In the genomic region with DNA sequence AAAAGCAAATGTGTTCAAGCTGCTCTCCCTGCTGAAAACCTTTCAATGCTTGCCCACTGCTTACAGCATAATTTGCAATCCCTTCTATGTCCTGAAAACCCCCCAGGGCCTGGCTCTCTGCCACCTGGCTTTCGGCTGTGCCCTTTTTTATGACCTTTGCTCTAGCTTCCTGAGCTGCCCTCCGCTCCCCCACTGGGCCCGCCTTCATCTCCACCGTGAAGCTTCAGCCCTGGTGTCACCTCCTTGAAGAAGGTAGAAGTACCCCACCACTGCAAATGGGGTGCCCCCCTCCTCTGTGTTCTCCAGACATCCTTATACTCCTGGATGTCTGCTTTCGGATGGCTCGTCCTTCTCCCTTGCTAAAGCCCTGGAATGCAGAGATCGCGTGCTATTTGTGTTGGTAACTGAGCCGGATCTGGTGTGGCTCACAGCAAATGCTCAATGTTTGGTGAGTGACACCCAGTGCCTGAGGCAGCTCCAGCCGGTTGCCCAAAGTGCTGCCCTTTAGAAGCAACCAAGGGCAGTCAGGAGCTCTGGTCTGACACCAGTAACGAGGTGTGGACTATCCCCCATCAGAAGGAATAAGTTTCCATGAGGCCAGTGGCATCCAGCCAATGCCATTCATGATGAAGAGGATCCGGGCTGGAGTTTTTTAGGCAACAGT, we compare ENCODE assay signal across 12 cellular contexts.
DNase-seq lines count a peak whose midpoint lies in the region; ATAC-seq and TF ChIP-seq lines count a peak whose summit lies in the region.
"Had no signal": no experiment of that assay in that cellular context is flagged by ENCODE, and none has a peak within 500 bp of the region (broad histone marks: within the 10 kb centered on the region; RNA-seq: fewer than 3 reads in every experiment).

No MANE protein-coding gene starts in this region.

- H2BK120ac ChIP-seq in mesendoderm (ENCODE audit: low read depth, low read length): no peak overlapping the region

- no peak overlapping the region for H3K18ac ChIP-seq in mesendoderm (ENCODE audit: low read length)

- H3K4me2 ChIP-seq in mesendoderm (ENCODE audit: low read length): no peak overlapping the region

- no peak overlapping the region for H4K5ac ChIP-seq in mesendoderm (ENCODE audit: low read length)

- ATAC-seq in WTC11: no peak
- ATAC-seq in naive thymus-derived CD4-positive, alpha-beta T cell: no peak
- ATAC-seq: CD8-positive, alpha-beta T cell had no signal

- H2BK15ac ChIP-seq in mesendoderm (replicated peaks; ENCODE audit: low read depth): no peak overlapping the region

- no peak overlapping the region for H3K4me3 Mint-ChIP-seq in WTC11
- H3K4me3 Mint-ChIP-seq in naive thymus-derived CD4-positive, alpha-beta T cell: no peak overlapping the region
- H3K4me3 Mint-ChIP-seq: CD8-positive, alpha-beta T cell; naive B cell had no signal

- peaks cover 3 to 4% of the 10 kb centered on the region in 2 donors for H3K4me1 ChIP-seq in naive thymus-derived CD4-positive, alpha-beta T cell (ENCODE audit: control insufficient read depth in 2 of 2, insufficient read depth in 2 of 2, low read length in 2 of 2)
- no peaks in the 10 kb centered on the region for H3K4me1 ChIP-seq in mesendoderm (ENCODE audit: control insufficient read depth, low read depth, low read length)

- no peaks in the 10 kb centered on the region for H3K9me3 ChIP-seq in naive thymus-derived CD4-positive, alpha-beta T cell (ENCODE audit: control insufficient read depth in 2 of 3, low read length in 3 of 3)
- H3K9me3 ChIP-seq: heart right ventricle had no signal

- H3K79me1 ChIP-seq in mesendoderm (ENCODE audit: low read length): no peaks in the 10 kb centered on the region

- H3K9me3 Mint-ChIP-seq in WTC11: no peaks in the 10 kb centered on the region
- no peaks in the 10 kb centered on the region for H3K9me3 Mint-ChIP-seq in naive thymus-derived CD4-positive, alpha-beta T cell
- H3K9me3 Mint-ChIP-seq: CD8-positive, alpha-beta T cell; naive B cell had no signal

- POLR2A ChIA-PET in WTC11 (lab: Charles Lee): no interaction called here
- POLR2A ChIA-PET in naive thymus-derived CD4-positive, alpha-beta T cell (lab: Charles Lee): no interaction called here

- DNase-seq in GM04503 (ENCODE audit: low read depth) (peak; percentile 78), WTC11 (ENCODE audit: low spot score) (no peak), kidney glomerular epithelial cell (lab: John Stamatoyannopoulos, UW) (peak; percentile 39), posterior vena cava (ENCODE audit: low spot score) (no peak), Kasumi-1 (lab: John Stamatoyannopoulos, UW) (no peak), mesendoderm (no peak)
- no peak for DNase-seq in naive thymus-derived CD4-positive, alpha-beta T cell
- DNase-seq: activated CD4-positive, alpha-beta T cell treated with anti-CD3 and anti-CD28 coated beads for 48 hours; CD8-positive, alpha-beta T cell; heart right ventricle; naive B cell had no signal

- no peak overlapping the region for H3K4me3 ChIP-seq in naive thymus-derived CD4-positive, alpha-beta T cell (ENCODE audit: low read length)
- no peak overlapping the region for H3K4me3 ChIP-seq in mesendoderm (ENCODE audit: low read length)
- H3K4me3 ChIP-seq: heart right ventricle had no signal

- peaks cover 22% of the 10 kb centered on the region for H3K36me3 Mint-ChIP-seq in WTC11
- H3K36me3 Mint-ChIP-seq in naive thymus-derived CD4-positive, alpha-beta T cell: no peaks in the 10 kb centered on the region
- H3K36me3 Mint-ChIP-seq: CD8-positive, alpha-beta T cell; naive B cell had no signal

- no CpG with 5 or more reads among the region's 12 CpGs for WGBS in mesendoderm (ENCODE audit: extremely low coverage, insufficient coverage, low lambda C conversion rate)

- TF ChIP-seq CTCF in 22Rv1 (IDR thresholded peaks at IDR 0.05) (no peak), WTC11 (IDR thresholded peaks at IDR 0.05) (no peak)

- H3K23ac ChIP-seq in mesendoderm (ENCODE audit: low read length): no peak overlapping the region

- H3K27ac ChIP-seq in 22Rv1 (peak overlapping the region; percentile 93), mesendoderm (ENCODE audit: low read depth, low read length) (no peak overlapping the region)
- no peak overlapping the region for H3K27ac ChIP-seq in naive thymus-derived CD4-positive, alpha-beta T cell (ENCODE audit: low read depth, low read length)
- H3K27ac ChIP-seq: heart right ventricle had no signal

- H3K27ac Mint-ChIP-seq in WTC11: 0 out of 2 replicates have a peak overlapping the region, but pooled peaks have one; percentile 46
- H3K27ac Mint-ChIP-seq in naive thymus-derived CD4-positive, alpha-beta T cell: peak overlapping the region in 2 of 9 donors; percentile 10 to 47
- H3K27ac Mint-ChIP-seq: CD8-positive, alpha-beta T cell; naive B cell had no signal

- no peaks in the 10 kb centered on the region for H3K27me3 Mint-ChIP-seq in WTC11 (ENCODE audit: low read depth)
- H3K27me3 Mint-ChIP-seq in naive thymus-derived CD4-positive, alpha-beta T cell: peaks cover 0 to 33% (median 0%) of the 10 kb centered on the region in 5 donors

- no peaks in the 10 kb centered on the region for H3K27me3 ChIP-seq in naive thymus-derived CD4-positive, alpha-beta T cell (ENCODE audit: control insufficient read depth in 2 of 2, insufficient read depth in 2 of 2, low read length in 2 of 2)
- H3K27me3 ChIP-seq in mesendoderm (ENCODE audit: insufficient read depth, low read length, poor library complexity): no peaks in the 10 kb centered on the region
- H3K27me3 ChIP-seq: heart right ventricle had no signal

- H2AK5ac ChIP-seq in mesendoderm (ENCODE audit: low read length): no peak overlapping the region

- H3K4me1 Mint-ChIP-seq in WTC11: peaks cover 12% of the 10 kb centered on the region
- H3K4me1 Mint-ChIP-seq in naive thymus-derived CD4-positive, alpha-beta T cell: peaks cover 3 to 18% (median 11%) of the 10 kb centered on the region in 7 donors

- H3K79me2 ChIP-seq in mesendoderm (ENCODE audit: control insufficient read depth, insufficient read depth, low read length): no peaks in the 10 kb centered on the region

- H3K9ac ChIP-seq in mesendoderm (ENCODE audit: low read length): no peak overlapping the region

- intact Hi-C loops in posterior vena cava (cut with DNase I): no loop called here
- intact Hi-C loops in naive thymus-derived CD4-positive, alpha-beta T cell (cut with micrococcal nuclease): no loop called here

- CTCF ChIA-PET in WTC11 (lab: Charles Lee): no interaction called here
- CTCF ChIA-PET in naive thymus-derived CD4-positive, alpha-beta T cell (lab: Charles Lee): interaction anchor here (0.9 kb wide), 1 partner anchor 83 kb away, joined by 4 read pairs; no protein-coding TSS in a partner anchor

- H4K8ac ChIP-seq in mesendoderm (ENCODE audit: low read depth, low read length): no peak overlapping the region

- H3K4ac ChIP-seq in mesendoderm (ENCODE audit: low read depth, low read length): no peak overlapping the region

- no peak overlapping the region for H2BK5ac ChIP-seq in mesendoderm (ENCODE audit: low read length)

- H3K56ac ChIP-seq in mesendoderm (ENCODE audit: low read length): no peak overlapping the region

- H3K36me3 ChIP-seq in naive thymus-derived CD4-positive, alpha-beta T cell (ENCODE audit: control insufficient read depth in 2 of 3, insufficient read depth in 3 of 3, low read length in 3 of 3): no peaks in the 10 kb centered on the region
- no peaks in the 10 kb centered on the region for H3K36me3 ChIP-seq in mesendoderm (ENCODE audit: control insufficient read depth, insufficient read depth, low read length)
- H3K36me3 ChIP-seq: heart right ventricle had no signal

TF ChIP-seq in WTC11, 78 proteins besides CTCF, POLR2A, EP300 and RAD21:
- TF ChIP-seq HMGA2 (CRISPR knock-in tag; IDR thresholded peaks at IDR 0.05) (no peak), ZNF121 (CRISPR knock-in tag; IDR thresholded peaks at IDR 0.05) (no peak), ZNF232 (CRISPR knock-in tag; IDR thresholded peaks at IDR 0.05) (no peak)

Comparison
In these comparisons a context has a peak if more than half of its experiments do, and no peak if none do; other contexts are left out.
1. DNase-seq: peak in GM04503 (single experiment) and kidney glomerular epithelial cell (single experiment); none in WTC11 (single experiment), posterior vena cava (single experiment), naive thymus-derived CD4-positive, alpha-beta T cell (0 of 9), Kasumi-1 (0 of 2) and mesendoderm (single experiment).